In genomic region chr19:18386543-18387251, GRCh38 we compare ENCODE assay signal across 7 cellular contexts. TPM values are rescaled to one million over a fixed set of nuclear protein-coding genes. Genes with fewer than 3 reads are reported as not detected.
A peak's percentile ranks its signal among the peaks of the same experiment; 100 is the strongest.
DNase-seq lines count a peak whose midpoint lies in the region; TF ChIP-seq lines count a peak whose summit lies in the region.
"Had no signal": no experiment of that assay in that cellular context is flagged by ENCODE, and none has a peak within 500 bp of the region (broad histone marks: within the 10 kb centered on the region; RNA-seq: fewer than 3 reads in every experiment).

No MANE protein-coding gene starts in this region.

- H3K79me2 ChIP-seq in MM.1S (ENCODE audit: low read length) = no peaks in the 10 kb centered on the region

- no peak for TF ChIP-seq RAD21 in liver (IDR thresholded peaks at IDR 0.05)

- intact Hi-C loops in activated T-helper 1 cell treated with anti-CD3 and anti-CD28 coated beads, Interleukin-12 subunit alpha, Interleukin-12 subunit beta, Interleukin-2, Interleukin-4 antibody, amounts not matched to agents 30 ng/mL and 10 ng/mL and 1 ng/mL, durations not matched to agents 14 hours and 24 hours and 36 hours (cut with micrococcal nuclease) = loop anchor here (5.0 kb wide), 1 partner anchor 184 kb away; the partner anchor contains the start of gene RAB3A

- TF ChIP-seq CTCF in AG10803 (conservative IDR thresholded peaks at IDR 0.05; ENCODE audit: low read length) (no peak), liver (IDR thresholded peaks at IDR 0.05; ENCODE audit: low read depth, low read length, missing input control) (no peak), MM.1S (IDR thresholded peaks at IDR 0.05; ENCODE audit: low read length) (no peak)

- H3K27me3 Mint-ChIP-seq in activated T-helper 1 cell treated with anti-CD3 and anti-CD28 coated beads, Interleukin-12 subunit alpha, Interleukin-12 subunit beta, Interleukin-2, Interleukin-4 antibody, amounts not matched to agents 30 ng/mL and 10 ng/mL and 1 ng/mL, durations not matched to agents 14 hours and 24 hours and 36 hours (ENCODE audit: insufficient read depth) = peaks cover 55% of the 10 kb centered on the region

- H3K36me3 ChIP-seq in SJSA1 (peaks cover 7% of the 10 kb centered on the region), liver (ENCODE audit: control insufficient read depth in 4 of 4, insufficient read depth in 3 of 4, low read depth in 1 of 4, low read length in 3 of 4) (peaks cover 0 to 5% (median 0%) of the 10 kb centered on the region in 4 donors), MM.1S (replicated peaks; ENCODE audit: insufficient read depth, low read length) (no peaks in the 10 kb centered on the region)

- H3K27me3 ChIP-seq in SJSA1 (replicated peaks) = no peaks in the 10 kb centered on the region
- no peaks in the 10 kb centered on the region for H3K27me3 ChIP-seq in liver (ENCODE audit: control insufficient read depth in 4 of 4, insufficient read depth in 4 of 4, low read length in 3 of 4)
- H3K27me3 ChIP-seq in MM.1S (replicated peaks; ENCODE audit: insufficient read depth, low read length) = peaks cover 73% of the 10 kb centered on the region

- 45% methylated on average over 13 of the region's 13 CpGs for WGBS in liver

- H3K27ac ChIP-seq in SJSA1 (no peak overlapping the region), liver (ENCODE audit: low read depth in 1 of 2, low read length in 2 of 2) (peak overlapping the region; percentile 90), MM.1S (ENCODE audit: low read length) (no peak overlapping the region)

- H3K4me2 ChIP-seq in MM.1S (ENCODE audit: low read depth, low read length) = no peak overlapping the region

- H3K9me3 Mint-ChIP-seq in activated T-helper 1 cell treated with anti-CD3 and anti-CD28 coated beads, Interleukin-12 subunit alpha, Interleukin-12 subunit beta, Interleukin-2, Interleukin-4 antibody, amounts not matched to agents 30 ng/mL and 10 ng/mL and 1 ng/mL, durations not matched to agents 14 hours and 24 hours and 36 hours = no peaks in the 10 kb centered on the region

- H3K36me3 Mint-ChIP-seq in activated T-helper 1 cell treated with anti-CD3 and anti-CD28 coated beads, Interleukin-12 subunit alpha, Interleukin-12 subunit beta, Interleukin-2, Interleukin-4 antibody, amounts not matched to agents 30 ng/mL and 10 ng/mL and 1 ng/mL, durations not matched to agents 14 hours and 24 hours and 36 hours (ENCODE audit: low read depth) = no peaks in the 10 kb centered on the region

- DNase-seq in AG10803 (ENCODE audit: low read depth) (peak; percentile 91), SJSA1 (ENCODE audit: low read depth in 1 of 2, low spot score in 2 of 2) (no peak), CD1c-positive myeloid dendritic cell (ENCODE audit: extremely low spot score) (no peak), MM.1S (no peak)
- no peak for DNase-seq in activated T-helper 1 cell treated with anti-CD3 and anti-CD28 coated beads, Interleukin-12 subunit alpha, Interleukin-12 subunit beta, Interleukin-2, Interleukin-4 antibody, amounts not matched to agents 30 ng/mL and 10 ng/mL and 1 ng/mL, durations not matched to agents 14 hours and 24 hours and 36 hours (ENCODE audit: low spot score)
- DNase-seq: SHP77 treated with DMSO at 0.1 percent for 48 hours had no signal

- no peaks in the 10 kb centered on the region for H3F3A ChIP-seq in MM.1S (ENCODE audit: insufficient read depth, low read length)

- H3K4me3 ChIP-seq in AG10803 (ENCODE audit: low read length) (peak overlapping the region; percentile 91), SJSA1 (peak overlapping the region; percentile 32), liver (ENCODE audit: low read depth in 1 of 3, low read length in 3 of 3) (peak overlapping the region in 2 of 3 donors; percentile 37 to 43), MM.1S (ENCODE audit: low read length) (no peak overlapping the region)

- no peaks in the 10 kb centered on the region for H3K9me2 ChIP-seq in MM.1S (replicated peaks; ENCODE audit: insufficient read depth, low read length)

- H3K4me3 Mint-ChIP-seq in activated T-helper 1 cell treated with anti-CD3 and anti-CD28 coated beads, Interleukin-12 subunit alpha, Interleukin-12 subunit beta, Interleukin-2, Interleukin-4 antibody, amounts not matched to agents 30 ng/mL and 10 ng/mL and 1 ng/mL, durations not matched to agents 14 hours and 24 hours and 36 hours = no peak overlapping the region

- peaks cover 5% of the 10 kb centered on the region for H3K4me1 Mint-ChIP-seq in activated T-helper 1 cell treated with anti-CD3 and anti-CD28 coated beads, Interleukin-12 subunit alpha, Interleukin-12 subunit beta, Interleukin-2, Interleukin-4 antibody, amounts not matched to agents 30 ng/mL and 10 ng/mL and 1 ng/mL, durations not matched to agents 14 hours and 24 hours and 36 hours (ENCODE audit: low read depth)

- H3K27ac Mint-ChIP-seq in activated T-helper 1 cell treated with anti-CD3 and anti-CD28 coated beads, Interleukin-12 subunit alpha, Interleukin-12 subunit beta, Interleukin-2, Interleukin-4 antibody, amounts not matched to agents 30 ng/mL and 10 ng/mL and 1 ng/mL, durations not matched to agents 14 hours and 24 hours and 36 hours = no peak overlapping the region

- H3K9ac ChIP-seq in liver (ENCODE audit: low read depth in 1 of 2, low read length in 2 of 2) = peak overlapping the region in 1 of 2 donors; percentile 59
- H3K9ac ChIP-seq in MM.1S (ENCODE audit: low read length) = no peak overlapping the region

- peaks cover 26% of the 10 kb centered on the region for H3K4me1 ChIP-seq in SJSA1 (replicated peaks)
- H3K4me1 ChIP-seq in liver (ENCODE audit: control insufficient read depth in 4 of 4, insufficient read depth in 4 of 4, low read length in 3 of 4) = peaks cover 8 to 34% (median 19%) of the 10 kb centered on the region in 4 donors
- H3K4me1 ChIP-seq in MM.1S (ENCODE audit: low read length) = 0 out of 2 replicates have a peak, but pooled peaks cover 4% of the 10 kb centered on the region

- H4K20me1 ChIP-seq in MM.1S (ENCODE audit: insufficient read depth, low read length) = no peaks in the 10 kb centered on the region

- H2AFZ ChIP-seq in MM.1S (ENCODE audit: low read length) = no peak overlapping the region

- H3K9me3 ChIP-seq in SJSA1 (replicated peaks) (0 out of 2 replicates have a peak, but pooled peaks cover 5% of the 10 kb centered on the region), liver (ENCODE audit: control insufficient read depth in 4 of 4, low read length in 3 of 4) (no peaks in the 10 kb centered on the region), MM.1S (replicated peaks; ENCODE audit: insufficient read depth, low read length) (no peaks in the 10 kb centered on the region)

RNA-seq across cellular contexts. Expression of gene GDF15, which starts 0.7 kb away (rescaled TPM):
- 12.4 and 21.9 TPM in 2 replicates for total RNA-seq in SJSA1 (2014; rRNA removed; shearing (Covaris generic))
- 10 to 100 TPM in 1 of 2 donors, under 1 TPM in 1; 0.42 to 11.6 TPM for total RNA-seq in liver
- 1 to 10 TPM; 6.7 to 7.7 TPM for polyA plus RNA-seq in liver
- not detected in 2 replicates for total RNA-seq in activated T-helper 1 cell treated with anti-CD3 and anti-CD28 coated beads, Interleukin-12 subunit alpha, Interleukin-12 subunit beta, Interleukin-2, Interleukin-4 antibody, amounts not matched to agents 30 ng/mL and 10 ng/mL and 1 ng/mL, durations not matched to agents 14 hours and 24 hours and 36 hours

RNA-seq across cellular contexts. Expression of gene LRRC25, which starts 10.7 kb away (rescaled TPM):
- not detected in 2 replicates for total RNA-seq in SJSA1 (2014; rRNA removed; shearing (Covaris generic))
- 10 to 100 TPM in 1 of 2 donors, 1 to 10 TPM in 1; 7.9 to 13.4 TPM for total RNA-seq in liver
- 1 to 10 TPM; 2.3 to 5.8 TPM for polyA plus RNA-seq in liver
- not detected in 2 replicates for total RNA-seq in activated T-helper 1 cell treated with anti-CD3 and anti-CD28 coated beads, Interleukin-12 subunit alpha, Interleukin-12 subunit beta, Interleukin-2, Interleukin-4 antibody, amounts not matched to agents 30 ng/mL and 10 ng/mL and 1 ng/mL, durations not matched to agents 14 hours and 24 hours and 36 hours

RNA-seq across cellular contexts. Expression of gene SSBP4, which starts 32.5 kb away (rescaled TPM):
- 18.9 and 43.4 TPM in 2 replicates for total RNA-seq in SJSA1 (2014; rRNA removed; shearing (Covaris generic))
- 10 to 100 TPM in 1 of 2 donors, 1 to 10 TPM in 1; 6.4 to 19.0 TPM for total RNA-seq in liver
- polyA plus RNA-seq in liver = 10 to 100 TPM in 1 of 2 donors, 1 to 10 TPM in 1; 4.0 to 16.6 TPM
- total RNA-seq in activated T-helper 1 cell treated with anti-CD3 and anti-CD28 coated beads, Interleukin-12 subunit alpha, Interleukin-12 subunit beta, Interleukin-2, Interleukin-4 antibody, amounts not matched to agents 30 ng/mL and 10 ng/mL and 1 ng/mL, durations not matched to agents 14 hours and 24 hours and 36 hours = 135 and 141 TPM in 2 replicates

RNA-seq across cellular contexts. Expression of gene PGPEP1, which starts 46.3 kb away (rescaled TPM):
- total RNA-seq in SJSA1 (2014; rRNA removed; shearing (Covaris generic)) = 5.7 and 9.0 TPM in 2 replicates
- total RNA-seq in liver = 10 to 100 TPM; 21.5 to 48.3 TPM
- polyA plus RNA-seq in liver = 10 to 100 TPM; 15.8 to 30.8 TPM
- total RNA-seq in activated T-helper 1 cell treated with anti-CD3 and anti-CD28 coated beads, Interleukin-12 subunit alpha, Interleukin-12 subunit beta, Interleukin-2, Interleukin-4 antibody, amounts not matched to agents 30 ng/mL and 10 ng/mL and 1 ng/mL, durations not matched to agents 14 hours and 24 hours and 36 hours = 17.9 and 21.5 TPM in 2 replicates

RNA-seq across cellular contexts. Expression of gene ISYNA1, which starts 51.2 kb away (rescaled TPM):
- 2.0 and 5.4 TPM in 2 replicates for total RNA-seq in SJSA1 (2014; rRNA removed; shearing (Covaris generic))
- 10 to 100 TPM in 1 of 2 donors, 1 to 10 TPM in 1; 8.0 to 41.9 TPM for total RNA-seq in liver
- 10 to 100 TPM in 1 of 2 donors, 1 to 10 TPM in 1; 4.7 to 12.1 TPM for polyA plus RNA-seq in liver
- 9.0 and 10.7 TPM in 2 replicates for total RNA-seq in activated T-helper 1 cell treated with anti-CD3 and anti-CD28 coated beads, Interleukin-12 subunit alpha, Interleukin-12 subunit beta, Interleukin-2, Interleukin-4 antibody, amounts not matched to agents 30 ng/mL and 10 ng/mL and 1 ng/mL, durations not matched to agents 14 hours and 24 hours and 36 hours

Comparison
In these comparisons a context has a peak if more than half of its experiments do, and no peak if none do; other contexts are left out.
1. H3K27ac ChIP-seq: peak in liver (2 of 2); none in SJSA1 (single experiment) and MM.1S (single experiment).